In the genomic region with DNA sequence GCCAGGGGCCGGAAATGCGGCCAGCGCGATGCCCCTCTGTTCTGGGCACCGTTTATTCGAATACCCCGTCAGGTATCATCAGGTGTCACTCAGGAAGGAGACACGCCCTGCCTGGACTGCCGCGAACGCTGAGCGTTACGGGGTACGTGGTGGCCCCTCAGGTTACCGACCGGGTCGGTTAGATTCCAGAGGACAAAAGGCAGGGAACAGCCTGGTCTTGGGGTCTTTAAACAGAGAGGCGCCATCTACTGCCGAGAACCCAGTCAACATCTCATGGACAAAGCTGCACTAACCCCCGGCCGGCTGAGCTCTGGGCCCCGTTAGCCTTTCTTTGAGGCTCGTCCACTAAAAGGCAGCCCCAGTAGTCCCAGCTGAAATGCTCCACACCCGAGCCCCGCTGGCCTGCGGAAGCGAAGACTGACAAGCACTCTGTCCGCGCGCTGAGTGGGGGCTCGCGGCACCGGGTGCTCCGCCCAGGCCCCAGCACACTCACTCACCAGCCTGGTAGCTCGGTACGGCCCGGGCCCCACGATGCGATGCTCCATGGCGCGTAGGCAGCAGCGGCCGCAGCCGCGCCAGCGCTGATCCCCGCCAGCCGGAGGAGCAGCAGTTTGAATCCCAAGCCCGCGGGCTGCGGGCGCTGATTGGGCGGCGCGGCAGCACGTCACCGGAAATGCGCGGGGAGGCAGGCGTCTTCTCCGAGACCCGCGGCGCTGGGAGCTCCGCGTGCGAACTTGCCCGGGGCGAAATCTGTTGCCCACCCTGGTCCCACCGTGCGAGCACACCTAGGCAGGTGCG, we compare ENCODE assay signal across 1 cellular context.
TF ChIP-seq lines count a peak whose summit lies in the region.

A gene with protein sequence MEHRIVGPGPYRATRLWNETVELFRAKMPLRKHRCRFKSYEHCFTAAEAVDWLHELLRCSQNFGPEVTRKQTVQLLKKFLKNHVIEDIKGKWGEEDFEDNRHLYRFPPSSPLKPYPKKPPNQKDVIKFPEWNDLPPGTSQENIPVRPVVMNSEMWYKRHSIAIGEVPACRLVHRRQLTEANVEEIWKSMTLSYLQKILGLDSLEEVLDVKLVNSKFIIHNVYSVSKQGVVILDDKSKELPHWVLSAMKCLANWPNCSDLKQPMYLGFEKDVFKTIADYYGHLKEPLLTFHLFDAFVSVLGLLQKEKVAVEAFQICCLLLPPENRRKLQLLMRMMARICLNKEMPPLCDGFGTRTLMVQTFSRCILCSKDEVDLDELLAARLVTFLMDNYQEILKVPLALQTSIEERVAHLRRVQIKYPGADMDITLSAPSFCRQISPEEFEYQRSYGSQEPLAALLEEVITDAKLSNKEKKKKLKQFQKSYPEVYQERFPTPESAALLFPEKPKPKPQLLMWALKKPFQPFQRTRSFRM (minus strand): TSS at position 618 of the 798 bp plus-strand sequence. CDS start 73 bp downstream, at position 545.

TF ChIP-seq in K562, 482 proteins besides CTCF, POLR2A, EP300 and RAD21 (continued from another document and continues in another):
- TF ChIP-seq, protein P1, sequence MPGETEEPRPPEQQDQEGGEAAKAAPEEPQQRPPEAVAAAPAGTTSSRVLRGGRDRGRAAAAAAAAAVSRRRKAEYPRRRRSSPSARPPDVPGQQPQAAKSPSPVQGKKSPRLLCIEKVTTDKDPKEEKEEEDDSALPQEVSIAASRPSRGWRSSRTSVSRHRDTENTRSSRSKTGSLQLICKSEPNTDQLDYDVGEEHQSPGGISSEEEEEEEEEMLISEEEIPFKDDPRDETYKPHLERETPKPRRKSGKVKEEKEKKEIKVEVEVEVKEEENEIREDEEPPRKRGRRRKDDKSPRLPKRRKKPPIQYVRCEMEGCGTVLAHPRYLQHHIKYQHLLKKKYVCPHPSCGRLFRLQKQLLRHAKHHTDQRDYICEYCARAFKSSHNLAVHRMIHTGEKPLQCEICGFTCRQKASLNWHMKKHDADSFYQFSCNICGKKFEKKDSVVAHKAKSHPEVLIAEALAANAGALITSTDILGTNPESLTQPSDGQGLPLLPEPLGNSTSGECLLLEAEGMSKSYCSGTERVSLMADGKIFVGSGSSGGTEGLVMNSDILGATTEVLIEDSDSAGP (CRISPR knock-in tag; IDR thresholded peaks at IDR 0.05): no peak
- peak; percentile 96 for TF ChIP-seq RBBP5 (IDR thresholded peaks at IDR 0.05; ENCODE audit: borderline replicate concordance, insufficient read depth, low read length, poor library complexity, severe bottlenecking)
- TF ChIP-seq BACH1 (tag; IDR thresholded peaks at IDR 0.05): no peak
- no peak for TF ChIP-seq GTF2E2 (tag; IDR thresholded peaks at IDR 0.05)
- 0 out of 2 replicates have a peak, but pooled peaks have one; percentile 53 for TF ChIP-seq TRIM28 (IDR thresholded peaks at IDR 0.05)
- no peak for TF ChIP-seq ASH1L (IDR thresholded peaks at IDR 0.05; ENCODE audit: borderline replicate concordance, low read depth, partially characterized antibody)
- no peak for TF ChIP-seq ZNF316 (IDR thresholded peaks at IDR 0.05)
- TF ChIP-seq IRF2 (CRISPR knock-in tag; IDR thresholded peaks at IDR 0.05): no peak
- TF ChIP-seq, protein P2, sequence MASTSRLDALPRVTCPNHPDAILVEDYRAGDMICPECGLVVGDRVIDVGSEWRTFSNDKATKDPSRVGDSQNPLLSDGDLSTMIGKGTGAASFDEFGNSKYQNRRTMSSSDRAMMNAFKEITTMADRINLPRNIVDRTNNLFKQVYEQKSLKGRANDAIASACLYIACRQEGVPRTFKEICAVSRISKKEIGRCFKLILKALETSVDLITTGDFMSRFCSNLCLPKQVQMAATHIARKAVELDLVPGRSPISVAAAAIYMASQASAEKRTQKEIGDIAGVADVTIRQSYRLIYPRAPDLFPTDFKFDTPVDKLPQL (IDR thresholded peaks at IDR 0.05; ENCODE audit: extremely low read depth, insufficient read length): no peak
- no peak for TF ChIP-seq FOXJ3 (CRISPR knock-in tag; IDR thresholded peaks at IDR 0.05)
- no peak for TF ChIP-seq ZSCAN32 (CRISPR knock-in tag; IDR thresholded peaks at IDR 0.05)
- TF ChIP-seq, protein P3, sequence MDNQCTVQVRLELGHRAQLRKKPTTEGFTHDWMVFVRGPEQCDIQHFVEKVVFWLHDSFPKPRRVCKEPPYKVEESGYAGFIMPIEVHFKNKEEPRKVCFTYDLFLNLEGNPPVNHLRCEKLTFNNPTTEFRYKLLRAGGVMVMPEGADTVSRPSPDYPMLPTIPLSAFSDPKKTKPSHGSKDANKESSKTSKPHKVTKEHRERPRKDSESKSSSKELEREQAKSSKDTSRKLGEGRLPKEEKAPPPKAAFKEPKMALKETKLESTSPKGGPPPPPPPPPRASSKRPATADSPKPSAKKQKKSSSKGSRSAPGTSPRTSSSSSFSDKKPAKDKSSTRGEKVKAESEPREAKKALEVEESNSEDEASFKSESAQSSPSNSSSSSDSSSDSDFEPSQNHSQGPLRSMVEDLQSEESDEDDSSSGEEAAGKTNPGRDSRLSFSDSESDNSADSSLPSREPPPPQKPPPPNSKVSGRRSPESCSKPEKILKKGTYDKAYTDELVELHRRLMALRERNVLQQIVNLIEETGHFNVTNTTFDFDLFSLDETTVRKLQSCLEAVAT (IDR thresholded peaks at IDR 0.05): 0 out of 4 replicates have a peak, but pooled peaks of 1 of the 2 experiments have one; percentile 24
- TF ChIP-seq ZNF175 (CRISPR knock-in tag; IDR thresholded peaks at IDR 0.05; ENCODE audit: low read depth): no peak
- no peak for TF ChIP-seq RFX1 (IDR thresholded peaks at IDR 0.05)
- no peak for TF ChIP-seq TCF3 (CRISPR knock-in tag; IDR thresholded peaks at IDR 0.05)
- TF ChIP-seq, protein P4, sequence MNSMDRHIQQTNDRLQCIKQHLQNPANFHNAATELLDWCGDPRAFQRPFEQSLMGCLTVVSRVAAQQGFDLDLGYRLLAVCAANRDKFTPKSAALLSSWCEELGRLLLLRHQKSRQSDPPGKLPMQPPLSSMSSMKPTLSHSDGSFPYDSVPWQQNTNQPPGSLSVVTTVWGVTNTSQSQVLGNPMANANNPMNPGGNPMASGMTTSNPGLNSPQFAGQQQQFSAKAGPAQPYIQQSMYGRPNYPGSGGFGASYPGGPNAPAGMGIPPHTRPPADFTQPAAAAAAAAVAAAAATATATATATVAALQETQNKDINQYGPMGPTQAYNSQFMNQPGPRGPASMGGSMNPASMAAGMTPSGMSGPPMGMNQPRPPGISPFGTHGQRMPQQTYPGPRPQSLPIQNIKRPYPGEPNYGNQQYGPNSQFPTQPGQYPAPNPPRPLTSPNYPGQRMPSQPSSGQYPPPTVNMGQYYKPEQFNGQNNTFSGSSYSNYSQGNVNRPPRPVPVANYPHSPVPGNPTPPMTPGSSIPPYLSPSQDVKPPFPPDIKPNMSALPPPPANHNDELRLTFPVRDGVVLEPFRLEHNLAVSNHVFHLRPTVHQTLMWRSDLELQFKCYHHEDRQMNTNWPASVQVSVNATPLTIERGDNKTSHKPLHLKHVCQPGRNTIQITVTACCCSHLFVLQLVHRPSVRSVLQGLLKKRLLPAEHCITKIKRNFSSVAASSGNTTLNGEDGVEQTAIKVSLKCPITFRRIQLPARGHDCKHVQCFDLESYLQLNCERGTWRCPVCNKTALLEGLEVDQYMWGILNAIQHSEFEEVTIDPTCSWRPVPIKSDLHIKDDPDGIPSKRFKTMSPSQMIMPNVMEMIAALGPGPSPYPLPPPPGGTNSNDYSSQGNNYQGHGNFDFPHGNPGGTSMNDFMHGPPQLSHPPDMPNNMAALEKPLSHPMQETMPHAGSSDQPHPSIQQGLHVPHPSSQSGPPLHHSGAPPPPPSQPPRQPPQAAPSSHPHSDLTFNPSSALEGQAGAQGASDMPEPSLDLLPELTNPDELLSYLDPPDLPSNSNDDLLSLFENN (IDR thresholded peaks at IDR 0.05; ENCODE audit: low read depth in 2 of 2, low read length in 2 of 2): no peak
- no peak for TF ChIP-seq ZNF780A (CRISPR knock-in tag; IDR thresholded peaks at IDR 0.05)
- TF ChIP-seq SMAD2 (IDR thresholded peaks at IDR 0.05; ENCODE audit: low read depth, low read length): no peak
- TF ChIP-seq, protein P5, sequence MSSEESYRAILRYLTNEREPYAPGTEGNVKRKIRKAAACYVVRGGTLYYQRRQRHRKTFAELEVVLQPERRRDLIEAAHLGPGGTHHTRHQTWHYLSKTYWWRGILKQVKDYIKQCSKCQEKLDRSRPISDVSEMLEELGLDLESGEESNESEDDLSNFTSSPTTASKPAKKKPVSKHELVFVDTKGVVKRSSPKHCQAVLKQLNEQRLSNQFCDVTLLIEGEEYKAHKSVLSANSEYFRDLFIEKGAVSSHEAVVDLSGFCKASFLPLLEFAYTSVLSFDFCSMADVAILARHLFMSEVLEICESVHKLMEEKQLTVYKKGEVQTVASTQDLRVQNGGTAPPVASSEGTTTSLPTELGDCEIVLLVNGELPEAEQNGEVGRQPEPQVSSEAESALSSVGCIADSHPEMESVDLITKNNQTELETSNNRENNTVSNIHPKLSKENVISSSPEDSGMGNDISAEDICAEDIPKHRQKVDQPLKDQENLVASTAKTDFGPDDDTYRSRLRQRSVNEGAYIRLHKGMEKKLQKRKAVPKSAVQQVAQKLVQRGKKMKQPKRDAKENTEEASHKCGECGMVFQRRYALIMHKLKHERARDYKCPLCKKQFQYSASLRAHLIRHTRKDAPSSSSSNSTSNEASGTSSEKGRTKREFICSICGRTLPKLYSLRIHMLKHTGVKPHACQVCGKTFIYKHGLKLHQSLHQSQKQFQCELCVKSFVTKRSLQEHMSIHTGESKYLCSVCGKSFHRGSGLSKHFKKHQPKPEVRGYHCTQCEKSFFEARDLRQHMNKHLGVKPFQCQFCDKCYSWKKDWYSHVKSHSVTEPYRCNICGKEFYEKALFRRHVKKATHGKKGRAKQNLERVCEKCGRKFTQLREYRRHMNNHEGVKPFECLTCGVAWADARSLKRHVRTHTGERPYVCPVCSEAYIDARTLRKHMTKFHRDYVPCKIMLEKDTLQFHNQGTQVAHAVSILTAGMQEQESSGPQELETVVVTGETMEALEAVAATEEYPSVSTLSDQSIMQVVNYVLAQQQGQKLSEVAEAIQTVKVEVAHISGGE (CRISPR knock-in tag; IDR thresholded peaks at IDR 0.05): peak; percentile 73 to 96 (median 95); a peak in 5 of 6 replicates
- TF ChIP-seq TRIM24 (IDR thresholded peaks at IDR 0.05): 0 out of 4 replicates have a peak, but pooled peaks of 1 of the 2 experiments have one; percentile 55
- TF ChIP-seq, protein P6, sequence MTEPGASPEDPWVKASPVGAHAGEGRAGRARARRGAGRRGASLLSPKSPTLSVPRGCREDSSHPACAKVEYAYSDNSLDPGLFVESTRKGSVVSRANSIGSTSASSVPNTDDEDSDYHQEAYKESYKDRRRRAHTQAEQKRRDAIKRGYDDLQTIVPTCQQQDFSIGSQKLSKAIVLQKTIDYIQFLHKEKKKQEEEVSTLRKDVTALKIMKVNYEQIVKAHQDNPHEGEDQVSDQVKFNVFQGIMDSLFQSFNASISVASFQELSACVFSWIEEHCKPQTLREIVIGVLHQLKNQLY (CRISPR knock-in tag; conservative IDR thresholded peaks at IDR 0.05): no peak
- TF ChIP-seq, protein P7, sequence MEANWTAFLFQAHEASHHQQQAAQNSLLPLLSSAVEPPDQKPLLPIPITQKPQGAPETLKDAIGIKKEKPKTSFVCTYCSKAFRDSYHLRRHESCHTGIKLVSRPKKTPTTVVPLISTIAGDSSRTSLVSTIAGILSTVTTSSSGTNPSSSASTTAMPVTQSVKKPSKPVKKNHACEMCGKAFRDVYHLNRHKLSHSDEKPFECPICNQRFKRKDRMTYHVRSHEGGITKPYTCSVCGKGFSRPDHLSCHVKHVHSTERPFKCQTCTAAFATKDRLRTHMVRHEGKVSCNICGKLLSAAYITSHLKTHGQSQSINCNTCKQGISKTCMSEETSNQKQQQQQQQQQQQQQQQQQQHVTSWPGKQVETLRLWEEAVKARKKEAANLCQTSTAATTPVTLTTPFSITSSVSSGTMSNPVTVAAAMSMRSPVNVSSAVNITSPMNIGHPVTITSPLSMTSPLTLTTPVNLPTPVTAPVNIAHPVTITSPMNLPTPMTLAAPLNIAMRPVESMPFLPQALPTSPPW (CRISPR knock-in tag; IDR thresholded peaks at IDR 0.05): peak; percentile 52
- TF ChIP-seq SRF (CRISPR knock-in tag; IDR thresholded peaks at IDR 0.05): no peak
- TF ChIP-seq POLR2AphosphoS2 (IDR thresholded peaks at IDR 0.05; ENCODE audit: low read length): no peak
- TF ChIP-seq, protein P8, sequence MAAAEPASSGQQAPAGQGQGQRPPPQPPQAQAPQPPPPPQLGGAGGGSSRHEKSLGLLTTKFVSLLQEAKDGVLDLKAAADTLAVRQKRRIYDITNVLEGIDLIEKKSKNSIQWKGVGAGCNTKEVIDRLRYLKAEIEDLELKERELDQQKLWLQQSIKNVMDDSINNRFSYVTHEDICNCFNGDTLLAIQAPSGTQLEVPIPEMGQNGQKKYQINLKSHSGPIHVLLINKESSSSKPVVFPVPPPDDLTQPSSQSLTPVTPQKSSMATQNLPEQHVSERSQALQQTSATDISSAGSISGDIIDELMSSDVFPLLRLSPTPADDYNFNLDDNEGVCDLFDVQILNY (CRISPR knock-in tag; IDR thresholded peaks at IDR 0.05): peak; percentile 71
- peak; percentile 96 for TF ChIP-seq CBX1 (IDR thresholded peaks at IDR 0.05; ENCODE audit: low read depth)
- peak; percentile 94 for TF ChIP-seq GABPA (tag; conservative IDR thresholded peaks at IDR 0.05; ENCODE audit: low read depth)
- TF ChIP-seq NR4A1 (CRISPR knock-in tag; IDR thresholded peaks at IDR 0.05): 0 out of 2 replicates have a peak, but pooled peaks have one; percentile 44
- TF ChIP-seq NR4A1 (tag; IDR thresholded peaks at IDR 0.05): no peak
- TF ChIP-seq ESRRB (CRISPR knock-in tag; IDR thresholded peaks at IDR 0.05; ENCODE audit: borderline replicate concordance): no peak
- TF ChIP-seq ZNF589 (CRISPR knock-in tag; IDR thresholded peaks at IDR 0.05; ENCODE audit: low read depth): peak; percentile 59; the same call in 1 of the 2 replicates
- TF ChIP-seq, protein P9, sequence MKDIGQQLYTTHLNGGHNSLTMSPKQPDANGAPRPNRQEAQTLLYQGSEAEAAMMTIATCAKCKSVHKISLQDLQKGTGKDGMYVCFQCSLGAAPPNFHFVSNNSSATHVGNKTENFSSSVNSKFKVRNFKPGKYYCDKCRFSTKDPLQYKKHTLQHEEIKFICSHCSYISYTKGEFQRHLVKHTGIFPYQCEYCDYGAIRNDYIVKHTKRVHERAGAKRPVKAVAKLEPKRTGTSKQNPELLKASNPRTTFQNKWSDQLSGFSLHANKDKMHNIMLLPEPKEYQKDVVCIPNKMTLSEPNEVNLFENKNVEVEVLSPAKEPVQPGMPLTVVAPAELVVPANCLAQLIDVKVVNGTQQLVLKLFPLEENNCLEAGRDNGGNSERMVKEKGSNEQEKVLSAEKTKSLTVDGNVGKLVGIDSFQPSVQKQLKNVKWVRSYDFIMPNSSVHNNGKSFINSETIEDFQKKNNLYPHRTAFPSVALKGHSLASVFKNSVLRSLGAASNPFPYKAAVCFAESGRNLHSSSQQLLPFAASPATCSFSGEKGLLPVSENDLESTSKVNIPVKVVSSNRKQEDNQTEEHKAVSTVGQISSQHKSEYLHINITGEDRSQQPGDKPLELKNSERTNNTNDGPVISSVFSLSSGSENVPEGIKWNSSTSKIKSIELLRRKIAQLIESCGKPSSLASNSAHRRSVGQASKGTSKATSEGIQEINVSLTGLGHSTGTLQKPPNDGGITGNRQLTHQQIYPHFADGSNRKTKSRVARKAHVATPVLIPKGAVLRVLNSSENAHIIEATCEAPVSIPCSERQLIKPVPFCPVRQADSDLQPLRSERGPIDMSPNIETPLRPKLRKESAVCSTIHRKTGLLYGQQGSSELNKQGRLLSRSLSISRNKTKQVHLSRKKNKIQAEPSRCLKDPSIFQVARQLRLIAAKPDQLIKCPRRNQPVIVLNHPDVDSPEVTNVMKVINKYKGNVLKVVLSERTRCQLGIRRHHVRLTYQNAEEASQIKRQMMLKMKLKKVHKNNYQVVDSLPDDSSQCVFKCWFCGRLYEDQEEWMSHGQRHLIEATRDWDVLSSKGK (CRISPR knock-in tag; IDR thresholded peaks at IDR 0.05): no peak
- no peak for TF ChIP-seq MAFG (tag; conservative IDR thresholded peaks at IDR 0.05)
- no peak for TF ChIP-seq RFX5 (IDR thresholded peaks at IDR 0.05; ENCODE audit: low read depth, low read length)
- no peak for TF ChIP-seq NFXL1 (CRISPR knock-in tag; IDR thresholded peaks at IDR 0.05)
- TF ChIP-seq SETDB1 (IDR thresholded peaks at IDR 0.05; ENCODE audit: low read length): no peak
- TF ChIP-seq RBM39 (optimal IDR thresholded peaks at IDR 0.05; ENCODE audit: low read depth, low read length): no peak
